ENCODE assay signal across 8 cellular contexts in the genomic region with DNA sequence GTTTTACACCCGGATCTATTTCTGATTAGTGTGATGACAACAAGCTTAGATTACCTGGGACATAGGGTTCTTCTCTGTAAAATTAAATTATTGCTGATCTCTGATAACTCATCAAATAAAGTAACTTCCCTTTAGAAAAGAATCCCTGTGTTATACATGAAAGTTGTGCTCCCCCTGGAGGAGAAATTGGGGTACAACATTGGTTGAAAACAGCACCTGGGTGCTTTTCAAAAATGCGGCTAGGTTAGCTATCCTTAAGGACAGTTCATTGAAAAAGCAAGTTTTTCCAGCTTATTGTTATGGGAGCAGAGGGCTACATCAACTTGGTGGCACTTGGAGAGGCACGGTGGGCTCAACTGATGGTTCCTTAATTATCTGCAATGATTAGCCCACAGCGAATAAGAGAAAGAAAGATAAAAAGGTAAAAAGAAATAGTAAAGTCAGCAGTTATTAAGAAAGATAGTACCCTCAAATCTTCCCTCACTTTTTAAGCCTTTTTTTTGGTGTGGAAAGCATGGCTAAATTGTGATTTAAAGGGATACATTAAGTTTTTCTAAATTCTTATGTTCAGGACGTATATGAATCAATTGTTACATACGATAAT.
DNase-seq lines count a peak whose midpoint lies in the region; ATAC-seq and TF ChIP-seq lines count a peak whose summit lies in the region.

No MANE protein-coding gene starts in this region.

- H2AK9ac ChIP-seq in IMR-90 (replicated peaks; ENCODE audit: low read depth, low read length, poor library complexity): no peak overlapping the region

- H3K9me3 ChIP-seq in IMR-90 (ENCODE audit: control insufficient read depth, insufficient read depth, low read length) (no peaks in the 10 kb centered on the region), SJCRH30 (replicated peaks) (no peaks in the 10 kb centered on the region), ovary (no peaks in the 10 kb centered on the region)

- peak overlapping the region in 1 of 2 experiments; percentile 27; a peak in 1 of 4 replicates for H4K8ac ChIP-seq in IMR-90 (ENCODE audit: low read depth in 2 of 2, low read length in 2 of 2)

- ATAC-seq in GM19467 (IDR thresholded peaks at IDR 0.05; ENCODE audit: unreplicated experiment) (peak; percentile 65), IMR-90 (ENCODE audit: low read depth) (no peak)
- ATAC-seq in activated CD8-positive, alpha-beta memory T cell treated with anti-CD3 and anti-CD28 coated beads, Interleukin-2, amount 10 ng/mL, durations not matched to agents 7 days and 5 days: no peak

- H3K9me3 Mint-ChIP-seq in activated CD8-positive, alpha-beta memory T cell treated with anti-CD3 and anti-CD28 coated beads, Interleukin-2, amount 10 ng/mL, durations not matched to agents 7 days and 5 days (ENCODE audit: low read depth): no peaks in the 10 kb centered on the region

- H3K4ac ChIP-seq in IMR-90 (ENCODE audit: low read depth, low read length): peak overlapping the region; percentile 59; the same call in 1 of the 2 replicates

- no peak overlapping the region for H3K14ac ChIP-seq in IMR-90 (replicated peaks; ENCODE audit: low read depth, low read length)

- TF ChIP-seq EP300 in ovary (IDR thresholded peaks at IDR 0.05): no peak

- H3K27me3 ChIP-seq in IMR-90 (ENCODE audit: control insufficient read depth, insufficient read depth, low read length) (no peaks in the 10 kb centered on the region; the same call in 1 of the 2 replicates), SJCRH30 (no peaks in the 10 kb centered on the region), ovary (no peaks in the 10 kb centered on the region)

- DNase-seq in SHP77 (lab: John Stamatoyannopoulos, UW) (peak; percentile 14 to 58), SHP77 treated with DMSO at 0.1 percent for 48 hours (lab: John Stamatoyannopoulos, UW) (no peak), IMR-90 (peak; percentile 53), SJCRH30 (peak; percentile 14 to 43), epithelial cell of esophagus (ENCODE audit: low read depth) (peak; percentile 53), ovary (no peak)
- no peak for DNase-seq in activated CD8-positive, alpha-beta memory T cell treated with anti-CD3 and anti-CD28 coated beads, Interleukin-2, amount 10 ng/mL, durations not matched to agents 7 days and 5 days

- peak; percentile 68 for TF ChIP-seq RAD21 in IMR-90 (IDR thresholded peaks at IDR 0.05; ENCODE audit: low read length)

- BruUV-seq in IMR-90 (replicated peaks; lab: Mats Ljungman, UMichigan): no TSS peak

- no peaks in the 10 kb centered on the region for H3K9me1 ChIP-seq in IMR-90 (ENCODE audit: insufficient read depth, low read length)

- POLR2A ChIA-PET in IMR-90 (lab: Charles Lee; ENCODE audit: unreplicated experiment): no interaction called here

- H2AFZ ChIP-seq in IMR-90 (replicated peaks; ENCODE audit: low read length, poor library complexity): no peak overlapping the region

- H3K4me1 Mint-ChIP-seq in activated CD8-positive, alpha-beta memory T cell treated with anti-CD3 and anti-CD28 coated beads, Interleukin-2, amount 10 ng/mL, durations not matched to agents 7 days and 5 days: no peaks in the 10 kb centered on the region

- intact Hi-C loops in IMR-90 (cut with micrococcal nuclease): loop anchor here (1.0 to 5.0 kb wide), 2 partner anchors 97 to 162 kb away; partner anchors contain the start of gene FMN2
- intact Hi-C loops in ovary (cut with DNase I): loop anchor here in 1 of 4 donors (10.0 kb wide), 1 partner anchor 155 kb away; no protein-coding TSS in a partner anchor

- CTCF ChIA-PET in IMR-90 (lab: Yijun Ruan, JAX): interaction anchor here (0.6 to 2.2 kb wide), 13 partner anchors 8 to 503 kb away, joined by 3 to 14 read pairs (median 3); no protein-coding TSS in a partner anchor
- CTCF ChIA-PET in activated CD8-positive, alpha-beta memory T cell treated with anti-CD3 and anti-CD28 coated beads, Interleukin-2, amount 10 ng/mL, durations not matched to agents 7 days and 5 days (lab: Charles Lee): interaction anchor here (1.3 to 1.5 kb wide), 2 partner anchors 9 to 17 kb away, joined by 3 read pairs; no protein-coding TSS in a partner anchor

- no peaks in the 10 kb centered on the region for H4K20me1 ChIP-seq in IMR-90 (ENCODE audit: insufficient read depth, low read length)

- H2BK120ac ChIP-seq in IMR-90 (ENCODE audit: low read depth, low read length): peak overlapping the region; percentile 51; the same call in 1 of the 2 replicates

- H3K4me3 ChIP-seq in IMR-90 (ENCODE audit: insufficient read depth, low read depth, low read length): no peak overlapping the region
- no peak overlapping the region for H3K4me3 ChIP-seq in SJCRH30
- H3K4me3 ChIP-seq in epithelial cell of esophagus (ENCODE audit: low read length): no peak overlapping the region
- H3K4me3 ChIP-seq in ovary: no peak overlapping the region

- no peak overlapping the region for H3K23ac ChIP-seq in IMR-90 (ENCODE audit: low read depth, low read length)

- no peak overlapping the region for H3K9ac ChIP-seq in IMR-90 (ENCODE audit: low read depth, low read length)

- TF ChIP-seq POLR2A in IMR-90 (IDR thresholded peaks at IDR 0.05; ENCODE audit: low read depth, low read length): no peak
- TF ChIP-seq POLR2A in ovary (IDR thresholded peaks at IDR 0.05): no peak

- dilution Hi-C loops in IMR-90 (cut with HindIII; ENCODE audit: low sequenced_read_pairs, unreplicated experiment): loop anchor here (25.0 kb wide), 1 partner anchor 152 kb away; no protein-coding TSS in a partner anchor

- H3K18ac ChIP-seq in IMR-90 (ENCODE audit: low read depth, low read length): no peak overlapping the region

- no peak overlapping the region for H3K56ac ChIP-seq in IMR-90 (ENCODE audit: extremely low read depth, insufficient read depth, low read length)

- H2BK20ac ChIP-seq in IMR-90 (ENCODE audit: low read depth, low read length): peak overlapping the region; percentile 61; the same call in 1 of the 2 replicates

- H3K79me1 ChIP-seq in IMR-90 (ENCODE audit: low read depth in 1 of 2, low read length in 2 of 2): peaks cover 9 to 13% of the 10 kb centered on the region in 2 experiments

- peak; percentile 72 for TF ChIP-seq CTCF in IMR-90 (conservative IDR thresholded peaks at IDR 0.05; ENCODE audit: low read depth, low read length)
- TF ChIP-seq CTCF in epithelial cell of esophagus (IDR thresholded peaks at IDR 0.05; ENCODE audit: insufficient read depth, low read depth, low read length, missing control alignments): peak; percentile 83
- TF ChIP-seq CTCF in ovary (IDR thresholded peaks at IDR 0.05): peak in 2 of 3 donors; percentile 38 to 60

- no peak overlapping the region for H3K27ac ChIP-seq in IMR-90 (ENCODE audit: insufficient read depth, low read length)
- H3K27ac ChIP-seq in SJCRH30: no peak overlapping the region
- no peak overlapping the region for H3K27ac ChIP-seq in ovary

- no peak overlapping the region for H4K91ac ChIP-seq in IMR-90 (ENCODE audit: insufficient read depth, low read depth, low read length)

- 14% methylated on average over 1 of the region's 6 CpGs; no CpG with 5 or more reads in 1 of the 2 experiments for WGBS in IMR-90 (ENCODE audit: extremely low coverage in 2 of 2, insufficient read length in 1 of 2), 2 experiments
- 40 to 48% (median 41%) methylated on average over 6 of the region's 6 CpGs for WGBS in ovary, 3 donors

- H2AK5ac ChIP-seq in IMR-90 (ENCODE audit: low read depth, low read length): no peak overlapping the region; the same call in 1 of the 2 replicates

- H3K27me3 Mint-ChIP-seq in activated CD8-positive, alpha-beta memory T cell treated with anti-CD3 and anti-CD28 coated beads, Interleukin-2, amount 10 ng/mL, durations not matched to agents 7 days and 5 days: no peaks in the 10 kb centered on the region

- H2BK5ac ChIP-seq in IMR-90 (ENCODE audit: low read depth, low read length, poor library complexity, severe bottlenecking): no peak overlapping the region

- no peak overlapping the region for H3K4me2 ChIP-seq in IMR-90 (ENCODE audit: low read depth, low read length)

- no peak overlapping the region for H3K4me3 Mint-ChIP-seq in activated CD8-positive, alpha-beta memory T cell treated with anti-CD3 and anti-CD28 coated beads, Interleukin-2, amount 10 ng/mL, durations not matched to agents 7 days and 5 days

- H2BK15ac ChIP-seq in IMR-90 (ENCODE audit: low read depth, low read length): no peak overlapping the region; the same call in 2 of the 3 replicates

- no peak overlapping the region for H4K5ac ChIP-seq in IMR-90 (ENCODE audit: low read depth, low read length)

- H3K4me1 ChIP-seq in IMR-90 (ENCODE audit: control insufficient read depth, insufficient read depth, low read length) (no peaks in the 10 kb centered on the region), SJCRH30 (peaks cover 3% of the 10 kb centered on the region; the same call in 1 of the 2 replicates), ovary (ENCODE audit: insufficient read depth) (no peaks in the 10 kb centered on the region)

- in situ Hi-C loops in IMR-90 (cut with MboI; ENCODE audit: low sequenced_read_pairs): loop anchor here (5.0 to 25.0 kb wide), 3 partner anchors 162 to 1323 kb away; partner anchors contain the start of gene FH

- no peaks in the 10 kb centered on the region for H3K36me3 Mint-ChIP-seq in activated CD8-positive, alpha-beta memory T cell treated with anti-CD3 and anti-CD28 coated beads, Interleukin-2, amount 10 ng/mL, durations not matched to agents 7 days and 5 days

- H3K27ac Mint-ChIP-seq in activated CD8-positive, alpha-beta memory T cell treated with anti-CD3 and anti-CD28 coated beads, Interleukin-2, amount 10 ng/mL, durations not matched to agents 7 days and 5 days: no peak overlapping the region

- H3K36me3 ChIP-seq in IMR-90 (ENCODE audit: control insufficient read depth, insufficient read depth, low read length) (no peaks in the 10 kb centered on the region), SJCRH30 (no peaks in the 10 kb centered on the region), ovary (no peaks in the 10 kb centered on the region)

TF ChIP-seq in IMR-90, 13 proteins besides CTCF, POLR2A, EP300 and RAD21 (continues in another document):
- peak; percentile 70 for TF ChIP-seq SMC3 (IDR thresholded peaks at IDR 0.05; ENCODE audit: low read depth, low read length)
- no peak for TF ChIP-seq MAZ (IDR thresholded peaks at IDR 0.05; ENCODE audit: borderline replicate concordance, low read depth, low read length)
- TF ChIP-seq FOS (IDR thresholded peaks at IDR 0.05; ENCODE audit: low read depth, low read length): no peak
- TF ChIP-seq MAFK (IDR thresholded peaks at IDR 0.05; ENCODE audit: low read depth, low read length): peak; percentile 62
- no peak for TF ChIP-seq ELK1 (IDR thresholded peaks at IDR 0.05; ENCODE audit: borderline replicate concordance, low read depth, low read length)
- no peak for TF ChIP-seq CHD1 (IDR thresholded peaks at IDR 0.05; ENCODE audit: low read depth, low read length)

Comparison
In these comparisons a context has a peak if more than half of its experiments do, and no peak if none do; other contexts are left out.
1. DNase-seq: peak in SHP77 (2 of 2), IMR-90 (single experiment), SJCRH30 (2 of 2) and epithelial cell of esophagus (single experiment); none in SHP77 treated with DMSO at 0.1 percent for 48 hours (single experiment), ovary (0 of 5) and activated CD8-positive, alpha-beta memory T cell treated with anti-CD3 and anti-CD28 coated beads, Interleukin-2, amount 10 ng/mL, durations not matched to agents 7 days and 5 days (single experiment).
2. Peak in every context shown above with its lines, with median percentiles within 50 percentile points of each other: CTCF ChIP-seq.